In the genomic region with DNA sequence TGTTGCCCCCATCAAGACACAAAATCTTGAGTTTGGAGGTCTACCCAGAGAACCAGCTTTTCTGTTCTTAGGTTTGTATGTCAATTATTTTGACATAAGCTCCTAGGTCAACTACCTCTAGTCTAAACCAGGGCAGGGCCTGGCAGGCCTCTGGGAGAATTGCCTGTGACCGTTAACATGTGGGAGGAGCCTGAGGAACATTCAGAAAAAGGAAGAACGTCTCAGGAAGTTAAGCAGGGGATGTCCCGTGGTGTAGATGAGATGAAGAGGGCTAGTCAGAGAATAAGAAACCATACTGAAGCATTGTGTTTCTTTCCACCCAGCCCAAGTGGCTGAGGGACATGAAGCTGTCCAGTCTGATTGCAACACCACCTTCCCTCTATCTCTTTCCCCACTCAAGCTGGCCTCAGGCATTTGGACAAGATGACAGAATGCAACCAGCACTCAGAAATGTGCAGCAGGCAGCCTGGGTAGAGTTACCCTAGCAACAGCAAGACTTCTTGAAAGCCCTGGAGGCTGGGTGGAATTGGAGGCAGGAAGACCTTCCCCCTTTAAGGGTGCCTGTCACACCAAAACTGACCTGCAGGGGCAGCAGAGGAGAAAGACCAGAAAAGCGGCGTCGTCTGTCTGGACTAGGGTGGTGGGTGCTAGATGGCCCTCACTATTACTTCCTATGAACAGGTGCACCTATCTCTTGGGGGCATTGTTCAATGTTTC, we compare ENCODE assay signal across 10 cellular contexts.
A peak's percentile ranks its signal among the peaks of the same experiment; 100 is the strongest.
DNase-seq lines count a peak whose midpoint lies in the region; ATAC-seq and TF ChIP-seq lines count a peak whose summit lies in the region.
"Had no signal": no experiment of that assay in that cellular context is flagged by ENCODE, and none has a peak within 500 bp of the region (broad histone marks: within the 10 kb centered on the region; RNA-seq: fewer than 3 reads in every experiment).

No MANE protein-coding gene starts in this region.

- no peak for TF ChIP-seq EP300 in suprapubic skin (IDR thresholded peaks at IDR 0.05)

- no peak overlapping the region for H3K27ac ChIP-seq in suprapubic skin

- peak; percentile 65 for TF ChIP-seq CTCF in GM12873 (IDR thresholded peaks at IDR 0.05; ENCODE audit: insufficient read depth, low read depth, low read length, missing control alignments)
- no peak for TF ChIP-seq CTCF in suprapubic skin (IDR thresholded peaks at IDR 0.05)

- DNase-seq in AG20443 (ENCODE audit: low spot score) (peak; percentile 27), iPS-NIHi7 (ENCODE audit: extremely low spot score) (peak; percentile 72), suprapubic skin (ENCODE audit: low spot score in 2 of 2) (no peak), GDM1 (lab: John Stamatoyannopoulos, UW) (no peak), NCI-H2081 (lab: John Stamatoyannopoulos, UW) (no peak)
- DNase-seq: NCI-H2029 treated with DMSO at 0.1 percent for 48 hours; stimulated activated naive CD4-positive, alpha-beta T cell treated with Interleukin-2 at 50 U/mL for 16 hours had no signal

- TF ChIP-seq POLR2A in suprapubic skin (IDR thresholded peaks at IDR 0.05), result no peak

- ATAC-seq in SK-N-SH treated with all-trans-retinoic acid at 6 μM for 48 hours, result 0 out of 3 replicates have a peak, but pooled peaks have one; percentile 31
- no peak for ATAC-seq in GM18519 (IDR thresholded peaks at IDR 0.05; ENCODE audit: low FRiP score, unreplicated experiment)

- H3K9me3 ChIP-seq in suprapubic skin, result no peaks in the 10 kb centered on the region

- no peaks in the 10 kb centered on the region for H3K27me3 ChIP-seq in suprapubic skin

- no peak overlapping the region for H3K4me3 ChIP-seq in suprapubic skin

- no peaks in the 10 kb centered on the region for H3K4me1 ChIP-seq in suprapubic skin

- 58% methylated on average over 6 of the region's 6 CpGs for WGBS in suprapubic skin

- no peaks in the 10 kb centered on the region for H3K36me3 ChIP-seq in suprapubic skin

TF ChIP-seq in SK-N-SH treated with all-trans-retinoic acid at 6 μM for 48 hours, 23 proteins besides CTCF, POLR2A, EP300 and RAD21:
- TF ChIP-seq ZNF565 (CRISPR knock-in tag; conservative IDR thresholded peaks at IDR 0.05; ENCODE audit: low read depth) (no peak), TOX (CRISPR knock-in tag; IDR thresholded peaks at IDR 0.05; ENCODE audit: borderline replicate concordance) (no peak), ZNF8 (CRISPR knock-in tag; IDR thresholded peaks at IDR 0.05) (no peak), BACH2 (CRISPR knock-in tag; IDR thresholded peaks at IDR 0.05; ENCODE audit: borderline replicate concordance) (no peak), ESRRG (CRISPR knock-in tag; IDR thresholded peaks at IDR 0.05) (no peak), ZFP3 (CRISPR knock-in tag; IDR thresholded peaks at IDR 0.05) (no peak), RARB (CRISPR knock-in tag; IDR thresholded peaks at IDR 0.05) (no peak), CSDC2 (CRISPR knock-in tag; IDR thresholded peaks at IDR 0.05) (no peak), ZFP30 (CRISPR knock-in tag; IDR thresholded peaks at IDR 0.05) (no peak), OSR1 (CRISPR knock-in tag; IDR thresholded peaks at IDR 0.05) (no peak), ARNTL (CRISPR knock-in tag; IDR thresholded peaks at IDR 0.05; ENCODE audit: borderline replicate concordance, low read depth) (no peak), ZC3H10 (CRISPR knock-in tag; IDR thresholded peaks at IDR 0.05) (no peak), SNAI2 (CRISPR knock-in tag; IDR thresholded peaks at IDR 0.05) (no peak), CSRNP3 (CRISPR knock-in tag; IDR thresholded peaks at IDR 0.05) (no peak), ISL1 (CRISPR knock-in tag; IDR thresholded peaks at IDR 0.05) (no peak), TCF4 (CRISPR knock-in tag; IDR thresholded peaks at IDR 0.05; ENCODE audit: borderline replicate concordance) (no peak), GLIS3 (CRISPR knock-in tag; IDR thresholded peaks at IDR 0.05) (no peak)
- TF ChIP-seq, protein P1, sequence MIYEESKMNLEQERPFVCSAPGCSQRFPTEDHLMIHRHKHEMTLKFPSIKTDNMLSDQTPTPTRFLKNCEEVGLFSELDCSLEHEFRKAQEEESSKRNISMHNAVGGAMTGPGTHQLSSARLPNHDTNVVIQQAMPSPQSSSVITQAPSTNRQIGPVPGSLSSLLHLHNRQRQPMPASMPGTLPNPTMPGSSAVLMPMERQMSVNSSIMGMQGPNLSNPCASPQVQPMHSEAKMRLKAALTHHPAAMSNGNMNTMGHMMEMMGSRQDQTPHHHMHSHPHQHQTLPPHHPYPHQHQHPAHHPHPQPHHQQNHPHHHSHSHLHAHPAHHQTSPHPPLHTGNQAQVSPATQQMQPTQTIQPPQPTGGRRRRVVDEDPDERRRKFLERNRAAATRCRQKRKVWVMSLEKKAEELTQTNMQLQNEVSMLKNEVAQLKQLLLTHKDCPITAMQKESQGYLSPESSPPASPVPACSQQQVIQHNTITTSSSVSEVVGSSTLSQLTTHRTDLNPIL (CRISPR knock-in tag; IDR thresholded peaks at IDR 0.05; ENCODE audit: low read depth), result no peak
- TF ChIP-seq, protein P2, sequence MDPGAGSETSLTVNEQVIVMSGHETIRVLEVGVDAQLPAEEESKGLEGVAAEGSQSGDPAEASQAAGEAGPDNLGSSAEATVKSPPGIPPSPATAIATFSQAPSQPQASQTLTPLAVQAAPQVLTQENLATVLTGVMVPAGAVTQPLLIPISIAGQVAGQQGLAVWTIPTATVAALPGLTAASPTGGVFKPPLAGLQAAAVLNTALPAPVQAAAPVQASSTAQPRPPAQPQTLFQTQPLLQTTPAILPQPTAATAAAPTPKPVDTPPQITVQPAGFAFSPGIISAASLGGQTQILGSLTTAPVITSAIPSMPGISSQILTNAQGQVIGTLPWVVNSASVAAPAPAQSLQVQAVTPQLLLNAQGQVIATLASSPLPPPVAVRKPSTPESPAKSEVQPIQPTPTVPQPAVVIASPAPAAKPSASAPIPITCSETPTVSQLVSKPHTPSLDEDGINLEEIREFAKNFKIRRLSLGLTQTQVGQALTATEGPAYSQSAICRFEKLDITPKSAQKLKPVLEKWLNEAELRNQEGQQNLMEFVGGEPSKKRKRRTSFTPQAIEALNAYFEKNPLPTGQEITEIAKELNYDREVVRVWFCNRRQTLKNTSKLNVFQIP (CRISPR knock-in tag; IDR thresholded peaks at IDR 0.05; ENCODE audit: borderline replicate concordance, low read depth), result no peak
- TF ChIP-seq, protein P3, sequence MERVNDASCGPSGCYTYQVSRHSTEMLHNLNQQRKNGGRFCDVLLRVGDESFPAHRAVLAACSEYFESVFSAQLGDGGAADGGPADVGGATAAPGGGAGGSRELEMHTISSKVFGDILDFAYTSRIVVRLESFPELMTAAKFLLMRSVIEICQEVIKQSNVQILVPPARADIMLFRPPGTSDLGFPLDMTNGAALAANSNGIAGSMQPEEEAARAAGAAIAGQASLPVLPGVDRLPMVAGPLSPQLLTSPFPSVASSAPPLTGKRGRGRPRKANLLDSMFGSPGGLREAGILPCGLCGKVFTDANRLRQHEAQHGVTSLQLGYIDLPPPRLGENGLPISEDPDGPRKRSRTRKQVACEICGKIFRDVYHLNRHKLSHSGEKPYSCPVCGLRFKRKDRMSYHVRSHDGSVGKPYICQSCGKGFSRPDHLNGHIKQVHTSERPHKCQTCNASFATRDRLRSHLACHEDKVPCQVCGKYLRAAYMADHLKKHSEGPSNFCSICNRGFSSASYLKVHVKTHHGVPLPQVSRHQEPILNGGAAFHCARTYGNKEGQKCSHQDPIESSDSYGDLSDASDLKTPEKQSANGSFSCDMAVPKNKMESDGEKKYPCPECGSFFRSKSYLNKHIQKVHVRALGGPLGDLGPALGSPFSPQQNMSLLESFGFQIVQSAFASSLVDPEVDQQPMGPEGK (CRISPR knock-in tag; IDR thresholded peaks at IDR 0.05; ENCODE audit: borderline replicate concordance), result no peak

Comparison
In these comparisons a context has a peak if more than half of its experiments do, and no peak if none do; other contexts are left out.
1. DNase-seq: peak in AG20443 (single experiment) and iPS-NIHi7 (single experiment); none in suprapubic skin (0 of 2), GDM1 (single experiment) and NCI-H2081 (0 of 2).